In genomic region chr16:66315210-66315825, GRCh38 we compare ENCODE assay signal across 1 cellular context.
TF ChIP-seq lines count a peak whose summit lies in the region.

No MANE protein-coding gene starts in this region.

TF ChIP-seq in H1, 55 proteins besides CTCF, POLR2A, EP300 and RAD21:
- TF ChIP-seq NANOG (IDR thresholded peaks at IDR 0.05; ENCODE audit: insufficient read depth, low read depth, low read length, poor library complexity, severe bottlenecking) (no peak), YY1 (IDR thresholded peaks at IDR 0.05; ENCODE audit: low read depth, low read length) (peak; percentile 69; the same call in 1 of the 2 replicates)
- TF ChIP-seq, protein P1, sequence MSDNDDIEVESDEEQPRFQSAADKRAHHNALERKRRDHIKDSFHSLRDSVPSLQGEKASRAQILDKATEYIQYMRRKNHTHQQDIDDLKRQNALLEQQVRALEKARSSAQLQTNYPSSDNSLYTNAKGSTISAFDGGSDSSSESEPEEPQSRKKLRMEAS (IDR thresholded peaks at IDR 0.05): 0 out of 2 replicates have a peak, but pooled peaks have one; percentile 10
- TF ChIP-seq, protein P2, sequence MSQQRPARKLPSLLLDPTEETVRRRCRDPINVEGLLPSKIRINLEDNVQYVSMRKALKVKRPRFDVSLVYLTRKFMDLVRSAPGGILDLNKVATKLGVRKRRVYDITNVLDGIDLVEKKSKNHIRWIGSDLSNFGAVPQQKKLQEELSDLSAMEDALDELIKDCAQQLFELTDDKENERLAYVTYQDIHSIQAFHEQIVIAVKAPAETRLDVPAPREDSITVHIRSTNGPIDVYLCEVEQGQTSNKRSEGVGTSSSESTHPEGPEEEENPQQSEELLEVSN (IDR thresholded peaks at IDR 0.05): peak; percentile 47; the same call in 1 of the 2 replicates
